In the genomic region with DNA sequence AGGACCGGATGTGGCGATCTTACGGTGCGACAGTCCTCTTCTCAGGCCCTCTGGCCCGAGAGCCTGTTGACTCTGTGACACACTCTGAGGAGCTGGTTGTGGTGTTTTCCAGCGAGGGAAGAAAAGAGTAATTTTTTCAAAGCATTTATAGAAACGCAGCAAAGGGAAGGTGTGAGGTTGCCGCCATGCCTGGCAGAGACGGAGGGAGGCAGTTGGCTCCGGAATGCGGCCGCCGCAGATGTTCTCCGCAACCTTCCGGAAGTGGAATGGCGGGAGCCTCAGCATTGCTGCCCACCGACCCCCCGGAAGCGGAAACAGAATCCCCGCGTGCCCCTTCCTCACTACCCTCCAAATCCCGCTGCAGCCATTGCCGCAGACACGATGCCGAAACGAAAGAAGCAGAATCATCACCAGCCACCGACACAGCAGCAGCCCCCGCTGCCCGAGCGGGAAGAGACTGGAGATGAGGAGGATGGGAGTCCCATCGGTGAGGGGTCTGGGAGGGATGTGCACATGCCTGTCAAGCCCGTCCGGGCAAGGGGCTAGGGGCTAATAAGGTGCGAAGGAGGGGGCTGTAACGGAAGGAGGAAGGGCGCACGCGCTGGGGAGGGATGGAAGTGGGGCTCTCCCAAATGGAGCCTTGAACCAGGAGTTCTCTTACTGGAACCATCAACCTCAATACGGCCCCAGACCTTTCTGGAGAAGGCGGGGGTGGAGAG, we compare ENCODE assay signal across 1 cellular context.
TF ChIP-seq lines count a peak whose summit lies in the region.

A gene with protein sequence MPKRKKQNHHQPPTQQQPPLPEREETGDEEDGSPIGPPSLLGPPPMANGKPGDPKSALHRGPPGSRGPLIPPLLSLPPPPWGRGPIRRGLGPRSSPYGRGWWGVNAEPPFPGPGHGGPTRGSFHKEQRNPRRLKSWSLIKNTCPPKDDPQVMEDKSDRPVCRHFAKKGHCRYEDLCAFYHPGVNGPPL (plus strand): TSS at position 332 of the 719 bp plus-strand sequence. CDS start 50 bp downstream, at position 382.

TF ChIP-seq in WTC11, 78 proteins besides CTCF, POLR2A, EP300 and RAD21 (continued from another document and continues in another):
- TF ChIP-seq FOXK1 (CRISPR knock-in tag; IDR thresholded peaks at IDR 0.05) (peak; percentile 90), ZNF232 (CRISPR knock-in tag; IDR thresholded peaks at IDR 0.05) (peak; percentile 83), ZNF121 (CRISPR knock-in tag; IDR thresholded peaks at IDR 0.05) (no peak), JAZF1 (CRISPR knock-in tag; IDR thresholded peaks at IDR 0.05) (no peak), TEAD4 (CRISPR knock-in tag; IDR thresholded peaks at IDR 0.05) (peak; percentile 83; the same call in 1 of the 2 replicates), GTF2I (CRISPR knock-in tag; conservative IDR thresholded peaks at IDR 0.05) (no peak), ATF1 (CRISPR knock-in tag; IDR thresholded peaks at IDR 0.05) (peak; percentile 81; the same call in 1 of the 2 replicates), RORB (CRISPR knock-in tag; IDR thresholded peaks at IDR 0.05) (no peak), ETV6 (CRISPR knock-in tag; IDR thresholded peaks at IDR 0.05) (peak; percentile 96), CBFB (CRISPR knock-in tag; IDR thresholded peaks at IDR 0.05; ENCODE audit: low read depth) (no peak), EMX1 (CRISPR knock-in tag; IDR thresholded peaks at IDR 0.05) (no peak), SMAD3 (CRISPR knock-in tag; IDR thresholded peaks at IDR 0.05; ENCODE audit: borderline replicate concordance) (peak; percentile 96), ZBTB21 (CRISPR knock-in tag; IDR thresholded peaks at IDR 0.05; ENCODE audit: borderline replicate concordance) (no peak), MYBL2 (CRISPR knock-in tag; IDR thresholded peaks at IDR 0.05) (peak; percentile 97), TCF7 (CRISPR knock-in tag; IDR thresholded peaks at IDR 0.05; ENCODE audit: low read depth) (no peak; the same call in 1 of the 2 replicates), NFE2L1 (CRISPR knock-in tag; IDR thresholded peaks at IDR 0.05) (peak; percentile 96), ZNF219 (CRISPR knock-in tag; IDR thresholded peaks at IDR 0.05; ENCODE audit: borderline replicate concordance) (peak; percentile 76; the same call in 1 of the 2 replicates)
- TF ChIP-seq, protein P1, sequence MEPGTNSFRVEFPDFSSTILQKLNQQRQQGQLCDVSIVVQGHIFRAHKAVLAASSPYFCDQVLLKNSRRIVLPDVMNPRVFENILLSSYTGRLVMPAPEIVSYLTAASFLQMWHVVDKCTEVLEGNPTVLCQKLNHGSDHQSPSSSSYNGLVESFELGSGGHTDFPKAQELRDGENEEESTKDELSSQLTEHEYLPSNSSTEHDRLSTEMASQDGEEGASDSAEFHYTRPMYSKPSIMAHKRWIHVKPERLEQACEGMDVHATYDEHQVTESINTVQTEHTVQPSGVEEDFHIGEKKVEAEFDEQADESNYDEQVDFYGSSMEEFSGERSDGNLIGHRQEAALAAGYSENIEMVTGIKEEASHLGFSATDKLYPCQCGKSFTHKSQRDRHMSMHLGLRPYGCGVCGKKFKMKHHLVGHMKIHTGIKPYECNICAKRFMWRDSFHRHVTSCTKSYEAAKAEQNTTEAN (CRISPR knock-in tag; IDR thresholded peaks at IDR 0.05): peak; percentile 95
- TF ChIP-seq, protein P2, sequence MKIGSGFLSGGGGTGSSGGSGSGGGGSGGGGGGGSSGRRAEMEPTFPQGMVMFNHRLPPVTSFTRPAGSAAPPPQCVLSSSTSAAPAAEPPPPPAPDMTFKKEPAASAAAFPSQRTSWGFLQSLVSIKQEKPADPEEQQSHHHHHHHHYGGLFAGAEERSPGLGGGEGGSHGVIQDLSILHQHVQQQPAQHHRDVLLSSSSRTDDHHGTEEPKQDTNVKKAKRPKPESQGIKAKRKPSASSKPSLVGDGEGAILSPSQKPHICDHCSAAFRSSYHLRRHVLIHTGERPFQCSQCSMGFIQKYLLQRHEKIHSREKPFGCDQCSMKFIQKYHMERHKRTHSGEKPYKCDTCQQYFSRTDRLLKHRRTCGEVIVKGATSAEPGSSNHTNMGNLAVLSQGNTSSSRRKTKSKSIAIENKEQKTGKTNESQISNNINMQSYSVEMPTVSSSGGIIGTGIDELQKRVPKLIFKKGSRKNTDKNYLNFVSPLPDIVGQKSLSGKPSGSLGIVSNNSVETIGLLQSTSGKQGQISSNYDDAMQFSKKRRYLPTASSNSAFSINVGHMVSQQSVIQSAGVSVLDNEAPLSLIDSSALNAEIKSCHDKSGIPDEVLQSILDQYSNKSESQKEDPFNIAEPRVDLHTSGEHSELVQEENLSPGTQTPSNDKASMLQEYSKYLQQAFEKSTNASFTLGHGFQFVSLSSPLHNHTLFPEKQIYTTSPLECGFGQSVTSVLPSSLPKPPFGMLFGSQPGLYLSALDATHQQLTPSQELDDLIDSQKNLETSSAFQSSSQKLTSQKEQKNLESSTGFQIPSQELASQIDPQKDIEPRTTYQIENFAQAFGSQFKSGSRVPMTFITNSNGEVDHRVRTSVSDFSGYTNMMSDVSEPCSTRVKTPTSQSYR (CRISPR knock-in tag; IDR thresholded peaks at IDR 0.05): peak; percentile 92; the same call in 1 of the 2 replicates
- TF ChIP-seq, protein P3, sequence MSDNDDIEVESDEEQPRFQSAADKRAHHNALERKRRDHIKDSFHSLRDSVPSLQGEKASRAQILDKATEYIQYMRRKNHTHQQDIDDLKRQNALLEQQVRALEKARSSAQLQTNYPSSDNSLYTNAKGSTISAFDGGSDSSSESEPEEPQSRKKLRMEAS (CRISPR knock-in tag; IDR thresholded peaks at IDR 0.05): peak; percentile 99
- TF ChIP-seq, protein P4, sequence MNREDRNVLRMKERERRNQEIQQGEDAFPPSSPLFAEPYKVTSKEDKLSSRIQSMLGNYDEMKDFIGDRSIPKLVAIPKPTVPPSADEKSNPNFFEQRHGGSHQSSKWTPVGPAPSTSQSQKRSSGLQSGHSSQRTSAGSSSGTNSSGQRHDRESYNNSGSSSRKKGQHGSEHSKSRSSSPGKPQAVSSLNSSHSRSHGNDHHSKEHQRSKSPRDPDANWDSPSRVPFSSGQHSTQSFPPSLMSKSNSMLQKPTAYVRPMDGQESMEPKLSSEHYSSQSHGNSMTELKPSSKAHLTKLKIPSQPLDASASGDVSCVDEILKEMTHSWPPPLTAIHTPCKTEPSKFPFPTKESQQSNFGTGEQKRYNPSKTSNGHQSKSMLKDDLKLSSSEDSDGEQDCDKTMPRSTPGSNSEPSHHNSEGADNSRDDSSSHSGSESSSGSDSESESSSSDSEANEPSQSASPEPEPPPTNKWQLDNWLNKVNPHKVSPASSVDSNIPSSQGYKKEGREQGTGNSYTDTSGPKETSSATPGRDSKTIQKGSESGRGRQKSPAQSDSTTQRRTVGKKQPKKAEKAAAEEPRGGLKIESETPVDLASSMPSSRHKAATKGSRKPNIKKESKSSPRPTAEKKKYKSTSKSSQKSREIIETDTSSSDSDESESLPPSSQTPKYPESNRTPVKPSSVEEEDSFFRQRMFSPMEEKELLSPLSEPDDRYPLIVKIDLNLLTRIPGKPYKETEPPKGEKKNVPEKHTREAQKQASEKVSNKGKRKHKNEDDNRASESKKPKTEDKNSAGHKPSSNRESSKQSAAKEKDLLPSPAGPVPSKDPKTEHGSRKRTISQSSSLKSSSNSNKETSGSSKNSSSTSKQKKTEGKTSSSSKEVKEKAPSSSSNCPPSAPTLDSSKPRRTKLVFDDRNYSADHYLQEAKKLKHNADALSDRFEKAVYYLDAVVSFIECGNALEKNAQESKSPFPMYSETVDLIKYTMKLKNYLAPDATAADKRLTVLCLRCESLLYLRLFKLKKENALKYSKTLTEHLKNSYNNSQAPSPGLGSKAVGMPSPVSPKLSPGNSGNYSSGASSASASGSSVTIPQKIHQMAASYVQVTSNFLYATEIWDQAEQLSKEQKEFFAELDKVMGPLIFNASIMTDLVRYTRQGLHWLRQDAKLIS (CRISPR knock-in tag; IDR thresholded peaks at IDR 0.05; ENCODE audit: borderline replicate concordance): peak; percentile 47; the same call in 1 of the 2 replicates
- TF ChIP-seq, protein P5, sequence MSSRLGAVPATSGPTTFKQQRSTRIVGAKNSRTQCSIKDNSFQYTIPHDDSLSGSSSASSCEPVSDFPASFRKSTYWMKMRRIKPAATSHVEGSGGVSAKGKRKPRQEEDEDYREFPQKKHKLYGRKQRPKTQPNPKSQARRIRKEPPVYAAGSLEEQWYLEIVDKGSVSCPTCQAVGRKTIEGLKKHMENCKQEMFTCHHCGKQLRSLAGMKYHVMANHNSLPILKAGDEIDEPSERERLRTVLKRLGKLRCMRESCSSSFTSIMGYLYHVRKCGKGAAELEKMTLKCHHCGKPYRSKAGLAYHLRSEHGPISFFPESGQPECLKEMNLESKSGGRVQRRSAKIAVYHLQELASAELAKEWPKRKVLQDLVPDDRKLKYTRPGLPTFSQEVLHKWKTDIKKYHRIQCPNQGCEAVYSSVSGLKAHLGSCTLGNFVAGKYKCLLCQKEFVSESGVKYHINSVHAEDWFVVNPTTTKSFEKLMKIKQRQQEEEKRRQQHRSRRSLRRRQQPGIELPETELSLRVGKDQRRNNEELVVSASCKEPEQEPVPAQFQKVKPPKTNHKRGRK (CRISPR knock-in tag; IDR thresholded peaks at IDR 0.05; ENCODE audit: borderline replicate concordance): no peak
- TF ChIP-seq, protein P6, sequence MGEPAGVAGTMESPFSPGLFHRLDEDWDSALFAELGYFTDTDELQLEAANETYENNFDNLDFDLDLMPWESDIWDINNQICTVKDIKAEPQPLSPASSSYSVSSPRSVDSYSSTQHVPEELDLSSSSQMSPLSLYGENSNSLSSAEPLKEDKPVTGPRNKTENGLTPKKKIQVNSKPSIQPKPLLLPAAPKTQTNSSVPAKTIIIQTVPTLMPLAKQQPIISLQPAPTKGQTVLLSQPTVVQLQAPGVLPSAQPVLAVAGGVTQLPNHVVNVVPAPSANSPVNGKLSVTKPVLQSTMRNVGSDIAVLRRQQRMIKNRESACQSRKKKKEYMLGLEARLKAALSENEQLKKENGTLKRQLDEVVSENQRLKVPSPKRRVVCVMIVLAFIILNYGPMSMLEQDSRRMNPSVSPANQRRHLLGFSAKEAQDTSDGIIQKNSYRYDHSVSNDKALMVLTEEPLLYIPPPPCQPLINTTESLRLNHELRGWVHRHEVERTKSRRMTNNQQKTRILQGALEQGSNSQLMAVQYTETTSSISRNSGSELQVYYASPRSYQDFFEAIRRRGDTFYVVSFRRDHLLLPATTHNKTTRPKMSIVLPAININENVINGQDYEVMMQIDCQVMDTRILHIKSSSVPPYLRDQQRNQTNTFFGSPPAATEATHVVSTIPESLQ (CRISPR knock-in tag; IDR thresholded peaks at IDR 0.05): no peak
- TF ChIP-seq, protein P7, sequence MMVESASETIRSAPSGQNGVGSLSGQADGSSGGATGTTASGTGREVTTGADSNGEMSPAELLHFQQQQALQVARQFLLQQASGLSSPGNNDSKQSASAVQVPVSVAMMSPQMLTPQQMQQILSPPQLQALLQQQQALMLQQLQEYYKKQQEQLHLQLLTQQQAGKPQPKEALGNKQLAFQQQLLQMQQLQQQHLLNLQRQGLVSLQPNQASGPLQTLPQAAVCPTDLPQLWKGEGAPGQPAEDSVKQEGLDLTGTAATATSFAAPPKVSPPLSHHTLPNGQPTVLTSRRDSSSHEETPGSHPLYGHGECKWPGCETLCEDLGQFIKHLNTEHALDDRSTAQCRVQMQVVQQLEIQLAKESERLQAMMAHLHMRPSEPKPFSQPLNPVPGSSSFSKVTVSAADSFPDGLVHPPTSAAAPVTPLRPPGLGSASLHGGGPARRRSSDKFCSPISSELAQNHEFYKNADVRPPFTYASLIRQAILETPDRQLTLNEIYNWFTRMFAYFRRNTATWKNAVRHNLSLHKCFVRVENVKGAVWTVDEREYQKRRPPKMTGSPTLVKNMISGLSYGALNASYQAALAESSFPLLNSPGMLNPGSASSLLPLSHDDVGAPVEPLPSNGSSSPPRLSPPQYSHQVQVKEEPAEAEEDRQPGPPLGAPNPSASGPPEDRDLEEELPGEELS (CRISPR knock-in tag; IDR thresholded peaks at IDR 0.05): peak; percentile 95
- TF ChIP-seq, protein P8, sequence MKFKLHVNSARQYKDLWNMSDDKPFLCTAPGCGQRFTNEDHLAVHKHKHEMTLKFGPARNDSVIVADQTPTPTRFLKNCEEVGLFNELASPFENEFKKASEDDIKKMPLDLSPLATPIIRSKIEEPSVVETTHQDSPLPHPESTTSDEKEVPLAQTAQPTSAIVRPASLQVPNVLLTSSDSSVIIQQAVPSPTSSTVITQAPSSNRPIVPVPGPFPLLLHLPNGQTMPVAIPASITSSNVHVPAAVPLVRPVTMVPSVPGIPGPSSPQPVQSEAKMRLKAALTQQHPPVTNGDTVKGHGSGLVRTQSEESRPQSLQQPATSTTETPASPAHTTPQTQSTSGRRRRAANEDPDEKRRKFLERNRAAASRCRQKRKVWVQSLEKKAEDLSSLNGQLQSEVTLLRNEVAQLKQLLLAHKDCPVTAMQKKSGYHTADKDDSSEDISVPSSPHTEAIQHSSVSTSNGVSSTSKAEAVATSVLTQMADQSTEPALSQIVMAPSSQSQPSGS (CRISPR knock-in tag; IDR thresholded peaks at IDR 0.05; ENCODE audit: borderline replicate concordance, low read depth): peak; percentile 83
- TF ChIP-seq, protein P9, sequence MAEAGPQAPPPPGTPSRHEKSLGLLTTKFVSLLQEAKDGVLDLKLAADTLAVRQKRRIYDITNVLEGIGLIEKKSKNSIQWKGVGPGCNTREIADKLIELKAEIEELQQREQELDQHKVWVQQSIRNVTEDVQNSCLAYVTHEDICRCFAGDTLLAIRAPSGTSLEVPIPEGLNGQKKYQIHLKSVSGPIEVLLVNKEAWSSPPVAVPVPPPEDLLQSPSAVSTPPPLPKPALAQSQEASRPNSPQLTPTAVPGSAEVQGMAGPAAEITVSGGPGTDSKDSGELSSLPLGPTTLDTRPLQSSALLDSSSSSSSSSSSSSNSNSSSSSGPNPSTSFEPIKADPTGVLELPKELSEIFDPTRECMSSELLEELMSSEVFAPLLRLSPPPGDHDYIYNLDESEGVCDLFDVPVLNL (CRISPR knock-in tag; IDR thresholded peaks at IDR 0.05; ENCODE audit: borderline replicate concordance, low read depth): no peak
- TF ChIP-seq, protein P10, sequence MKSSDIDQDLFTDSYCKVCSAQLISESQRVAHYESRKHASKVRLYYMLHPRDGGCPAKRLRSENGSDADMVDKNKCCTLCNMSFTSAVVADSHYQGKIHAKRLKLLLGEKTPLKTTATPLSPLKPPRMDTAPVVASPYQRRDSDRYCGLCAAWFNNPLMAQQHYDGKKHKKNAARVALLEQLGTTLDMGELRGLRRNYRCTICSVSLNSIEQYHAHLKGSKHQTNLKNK (CRISPR knock-in tag; IDR thresholded peaks at IDR 0.05): no peak
- TF ChIP-seq, protein P11, sequence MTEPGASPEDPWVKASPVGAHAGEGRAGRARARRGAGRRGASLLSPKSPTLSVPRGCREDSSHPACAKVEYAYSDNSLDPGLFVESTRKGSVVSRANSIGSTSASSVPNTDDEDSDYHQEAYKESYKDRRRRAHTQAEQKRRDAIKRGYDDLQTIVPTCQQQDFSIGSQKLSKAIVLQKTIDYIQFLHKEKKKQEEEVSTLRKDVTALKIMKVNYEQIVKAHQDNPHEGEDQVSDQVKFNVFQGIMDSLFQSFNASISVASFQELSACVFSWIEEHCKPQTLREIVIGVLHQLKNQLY (CRISPR knock-in tag; IDR thresholded peaks at IDR 0.05): no peak
